In the genomic region with DNA sequence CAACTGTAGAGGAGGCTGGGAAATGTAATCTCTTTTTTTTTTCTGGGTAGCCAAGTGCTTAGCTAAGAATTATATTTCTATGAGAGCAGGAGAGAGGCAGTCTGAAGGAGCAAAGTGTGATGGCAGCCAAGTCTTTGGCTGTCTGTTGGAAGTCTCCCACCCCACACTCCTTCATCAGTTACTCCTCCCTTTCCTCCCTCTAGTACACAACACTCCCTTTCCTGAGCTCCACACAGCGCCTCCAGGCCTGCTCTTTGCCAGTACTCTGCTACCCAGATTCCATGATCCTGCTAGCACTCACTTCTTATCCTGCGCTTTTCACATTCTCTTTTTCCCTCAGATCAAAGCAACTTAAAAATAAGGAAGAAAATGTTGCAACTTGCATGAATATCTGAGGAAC, we compare ENCODE assay signal across 26 cellular contexts.
"Had no signal": no experiment of that assay in that cellular context is flagged by ENCODE, and none has a peak within 500 bp of the region (broad histone marks: within the 10 kb centered on the region; RNA-seq: fewer than 3 reads in every experiment).

No MANE protein-coding gene starts in this region.

- H3K36me3 Mint-ChIP-seq: natural killer cell; stimulated activated naive B cell treated with anti-CD40 and anti-IgM and Interleukin-4, amounts not matched to agents 10 μg/mL and 1 μg/mL and 100 μg/mL, for 72 hours had no signal

- H3K27me3 ChIP-seq: ovary, right lobe of liver, suprapubic skin, transverse colon, vagina had no signal

- DNase-seq: cortex of kidney; effector memory CD8-positive, alpha-beta T cell; foreskin melanocyte; glutamatergic neuron; immature natural killer cell; islet precursor cell; kidney glomerular epithelial cell; left colon; mammary epithelial cell; mesendoderm; midbrain; natural killer cell; occipital lobe; ovary; posterior cingulate gyrus; psoas muscle; right lobe of liver; small intestine; stimulated activated CD4-positive, alpha-beta T cell treated with anti-CD3 and anti-CD28 coated beads, Interleukin-15, amount 100 ng/mL, for 24 hours; stimulated activated CD4-positive, alpha-beta T cell treated with anti-CD3 and anti-CD28 coated beads, Interleukin-2, amount 100 ng/mL, for 48 hours; stimulated activated naive B cell treated with anti-CD40 and anti-IgM and Interleukin-4, amounts not matched to agents 10 μg/mL and 1 μg/mL and 100 μg/mL, for 72 hours; transverse colon had no signal

- H3K27me3 Mint-ChIP-seq: stimulated activated naive CD8-positive, alpha-beta T cell treated with anti-CD3 and anti-CD28 coated beads, Interleukin-15, Interleukin-2, amounts not matched to agents 100 ng/mL and 50 ng/mL, for 24 hours had no signal

- H3K9me3 ChIP-seq: ovary, psoas muscle, right lobe of liver, suprapubic skin, transverse colon, vagina had no signal

- ATAC-seq: effector memory CD8-positive, alpha-beta T cell; left colon; natural killer cell; psoas muscle; right lobe of liver had no signal

- H3K4me3 Mint-ChIP-seq: effector memory CD8-positive, alpha-beta T cell; immature natural killer cell; natural killer cell; stimulated activated naive B cell treated with anti-CD40 and anti-IgM and Interleukin-4, amounts not matched to agents 10 μg/mL and 1 μg/mL and 100 μg/mL, for 72 hours; stimulated activated naive CD8-positive, alpha-beta T cell treated with anti-CD3 and anti-CD28 coated beads, Interleukin-15, Interleukin-2, amounts not matched to agents 100 ng/mL and 50 ng/mL, for 24 hours had no signal

- H3K36me3 ChIP-seq: ovary, right lobe of liver, suprapubic skin, transverse colon, vagina had no signal

- H3K27ac Mint-ChIP-seq: natural killer cell; stimulated activated naive B cell treated with anti-CD40 and anti-IgM and Interleukin-4, amounts not matched to agents 10 μg/mL and 1 μg/mL and 100 μg/mL, for 72 hours; stimulated activated naive CD8-positive, alpha-beta T cell treated with anti-CD3 and anti-CD28 coated beads, Interleukin-15, Interleukin-2, amounts not matched to agents 100 ng/mL and 50 ng/mL, for 24 hours had no signal

- H3K4me1 ChIP-seq: right lobe of liver had no signal

- H3K9me3 Mint-ChIP-seq: effector memory CD8-positive, alpha-beta T cell; immature natural killer cell; natural killer cell; stimulated activated naive CD8-positive, alpha-beta T cell treated with anti-CD3 and anti-CD28 coated beads, Interleukin-15, Interleukin-2, amounts not matched to agents 100 ng/mL and 50 ng/mL, for 24 hours had no signal

- H3K27ac ChIP-seq: epithelial cell of prostate, ovary, psoas muscle, right lobe of liver, suprapubic skin, transverse colon, vagina had no signal

- H3K4me3 ChIP-seq: ovary, psoas muscle, right lobe of liver, suprapubic skin, transverse colon, vagina had no signal
